Comparison of ENCODE assay signal across 9 cellular contexts in genomic region chr20:1185316-1185741, GRCh38. TPM values are rescaled to one million over a fixed set of nuclear protein-coding genes. Genes with fewer than 3 reads are reported as not detected.
DNase-seq lines count a peak whose midpoint lies in the region; ATAC-seq and TF ChIP-seq lines count a peak whose summit lies in the region.
"Had no signal": no experiment of that assay in that cellular context is flagged by ENCODE, and none has a peak within 500 bp of the region (broad histone marks: within the 10 kb centered on the region; RNA-seq: fewer than 3 reads in every experiment).

No MANE protein-coding gene starts in this region.

- TF ChIP-seq CTCF in glutamatergic neuron (IDR thresholded peaks at IDR 0.05; ENCODE audit: partially characterized antibody, unreplicated experiment): no peak

- DNase-seq in NCI-H146 (lab: John Stamatoyannopoulos, UW) (peak; percentile 65), NCI-H146 treated with DMSO at 0.1 percent for 48 hours (lab: John Stamatoyannopoulos, UW; ENCODE audit: unreplicated experiment) (no peak), glutamatergic neuron (peak; percentile 51), AG08395 (ENCODE audit: low spot score) (no peak)
- peak; percentile 31 for DNase-seq in stimulated activated CD8-positive, alpha-beta memory T cell treated with anti-CD3 and anti-CD28 coated beads, Interleukin-4, amount 100 ng/mL, for 48 hours
- no peak for DNase-seq in effector CD8-positive, alpha-beta T cell (lab: John Stamatoyannopoulos, UW)
- no peak for DNase-seq in activated CD8-positive, alpha-beta memory T cell treated with anti-CD3 and anti-CD28 coated beads, Interleukin-2, amount 50 U/mL, for 4 hours

- H3K9me3 Mint-ChIP-seq in glutamatergic neuron (ENCODE audit: unreplicated experiment): peaks cover 20% of the 10 kb centered on the region

- no peak overlapping the region for H3K27ac Mint-ChIP-seq in glutamatergic neuron (ENCODE audit: unreplicated experiment)
- H3K27ac Mint-ChIP-seq: CD14-positive monocyte had no signal

- H3K4me3 Mint-ChIP-seq in glutamatergic neuron (ENCODE audit: unreplicated experiment): no peak overlapping the region

- no peaks in the 10 kb centered on the region for H3K36me3 Mint-ChIP-seq in glutamatergic neuron (ENCODE audit: unreplicated experiment)

- H3K4me1 Mint-ChIP-seq in glutamatergic neuron (ENCODE audit: low read depth, unreplicated experiment): no peaks in the 10 kb centered on the region

- peaks cover 27% of the 10 kb centered on the region for H3K27me3 Mint-ChIP-seq in glutamatergic neuron (ENCODE audit: unreplicated experiment)

- ATAC-seq in SK-N-SH treated with all-trans-retinoic acid at 6 μM for 48 hours: peak; percentile 36

TF ChIP-seq in SK-N-SH treated with all-trans-retinoic acid at 6 μM for 48 hours, 23 proteins besides CTCF, POLR2A, EP300 and RAD21:
- no peak for TF ChIP-seq ZC3H10 (CRISPR knock-in tag; IDR thresholded peaks at IDR 0.05)
- TF ChIP-seq ZNF565 (CRISPR knock-in tag; conservative IDR thresholded peaks at IDR 0.05; ENCODE audit: low read depth): no peak
- TF ChIP-seq PATZ1 (CRISPR knock-in tag; IDR thresholded peaks at IDR 0.05; ENCODE audit: borderline replicate concordance): no peak
- TF ChIP-seq ZNF8 (CRISPR knock-in tag; IDR thresholded peaks at IDR 0.05): no peak
- TF ChIP-seq CSRNP3 (CRISPR knock-in tag; IDR thresholded peaks at IDR 0.05): no peak
- TF ChIP-seq TSHZ2 (CRISPR knock-in tag; IDR thresholded peaks at IDR 0.05): no peak
- no peak for TF ChIP-seq TCF4 (CRISPR knock-in tag; IDR thresholded peaks at IDR 0.05; ENCODE audit: borderline replicate concordance)

RNA-seq across cellular contexts. Expression of gene TMEM74B, which starts 0.5 kb away (rescaled TPM):
- total RNA-seq in glutamatergic neuron (ENCODE audit: unreplicated experiment): 5.0 TPM

RNA-seq across cellular contexts. Expression of gene C20orf202, which starts 17.9 kb away (rescaled TPM):
- not detected for total RNA-seq in glutamatergic neuron (ENCODE audit: unreplicated experiment)

RNA-seq across cellular contexts. Expression of gene RAD21L1, which starts 40.5 kb away (rescaled TPM):
- not detected for total RNA-seq in glutamatergic neuron (ENCODE audit: unreplicated experiment)

Comparison
In these comparisons a context has a peak if more than half of its experiments do, and no peak if none do; other contexts are left out.
1. DNase-seq: peak in NCI-H146 (single experiment), glutamatergic neuron (single experiment) and stimulated activated CD8-positive, alpha-beta memory T cell treated with anti-CD3 and anti-CD28 coated beads, Interleukin-4, amount 100 ng/mL, for 48 hours (single experiment); none in NCI-H146 treated with DMSO at 0.1 percent for 48 hours (single experiment), effector CD8-positive, alpha-beta T cell (single experiment), activated CD8-positive, alpha-beta memory T cell treated with anti-CD3 and anti-CD28 coated beads, Interleukin-2, amount 50 U/mL, for 4 hours (single experiment) and AG08395 (single experiment).